Comparison of ENCODE assay signal across 1 cellular context in genomic region chr3:10974131-10974530, GRCh38.
TF ChIP-seq lines count a peak whose summit lies in the region.

No MANE protein-coding gene starts in this region.

TF ChIP-seq in H1, 55 proteins besides CTCF, POLR2A, EP300 and RAD21:
- no peak for TF ChIP-seq TEAD4 (IDR thresholded peaks at IDR 0.05; ENCODE audit: low read depth, low read length)
- no peak for TF ChIP-seq TAF1 (IDR thresholded peaks at IDR 0.05; ENCODE audit: low read depth, low read length)
- no peak for TF ChIP-seq RBBP5 (IDR thresholded peaks at IDR 0.05; ENCODE audit: borderline replicate concordance, low read depth, low read length)
- no peak for TF ChIP-seq SP1 (IDR thresholded peaks at IDR 0.05; ENCODE audit: low read depth, low read length)
- no peak for TF ChIP-seq EZH2 (IDR thresholded peaks at IDR 0.05; ENCODE audit: low read depth, low read length, severe bottlenecking)
- TF ChIP-seq CBX5 (IDR thresholded peaks at IDR 0.05; ENCODE audit: low read depth, low read length) = no peak
- TF ChIP-seq KDM5A (IDR thresholded peaks at IDR 0.05; ENCODE audit: low read length) = no peak
- TF ChIP-seq NRF1 (IDR thresholded peaks at IDR 0.05; ENCODE audit: low read depth, low read length) = no peak
- no peak for TF ChIP-seq SIX5 (IDR thresholded peaks at IDR 0.05; ENCODE audit: low read depth, low read length)
- TF ChIP-seq YY1 (IDR thresholded peaks at IDR 0.05; ENCODE audit: low read depth, low read length) = no peak
- TF ChIP-seq HDAC2 (IDR thresholded peaks at IDR 0.05; ENCODE audit: borderline replicate concordance in 1 of 2, low read depth in 2 of 2, low read length in 2 of 2) = no peak
- TF ChIP-seq BACH1 (IDR thresholded peaks at IDR 0.05; ENCODE audit: low read length) = no peak
- TF ChIP-seq CHD1 (IDR thresholded peaks at IDR 0.05; ENCODE audit: low read depth, low read length) = no peak
- no peak for TF ChIP-seq CBX8 (IDR thresholded peaks at IDR 0.05; ENCODE audit: borderline replicate concordance, low read depth, low read length)
- TF ChIP-seq ZNF274 (IDR thresholded peaks at IDR 0.05; ENCODE audit: borderline replicate concordance, extremely low read depth, low read length) = no peak
- TF ChIP-seq SIRT6 (IDR thresholded peaks at IDR 0.05; ENCODE audit: low read length) = no peak
- TF ChIP-seq BCL11A (IDR thresholded peaks at IDR 0.05; ENCODE audit: low read depth in 2 of 2, low read length in 2 of 2) = no peak
- TF ChIP-seq GTF2F1 (IDR thresholded peaks at IDR 0.05; ENCODE audit: borderline replicate concordance, low read depth, low read length) = no peak
- no peak for TF ChIP-seq BRCA1 (IDR thresholded peaks at IDR 0.05; ENCODE audit: low read depth, low read length)
- no peak for TF ChIP-seq CTBP2 (IDR thresholded peaks at IDR 0.05; ENCODE audit: borderline replicate concordance, insufficient read depth, insufficient read length, low read length)
TF ChIP-seq in H1: peak in this region for 0.
